Comparison of ENCODE assay signal across 8 cellular contexts in the genomic region with DNA sequence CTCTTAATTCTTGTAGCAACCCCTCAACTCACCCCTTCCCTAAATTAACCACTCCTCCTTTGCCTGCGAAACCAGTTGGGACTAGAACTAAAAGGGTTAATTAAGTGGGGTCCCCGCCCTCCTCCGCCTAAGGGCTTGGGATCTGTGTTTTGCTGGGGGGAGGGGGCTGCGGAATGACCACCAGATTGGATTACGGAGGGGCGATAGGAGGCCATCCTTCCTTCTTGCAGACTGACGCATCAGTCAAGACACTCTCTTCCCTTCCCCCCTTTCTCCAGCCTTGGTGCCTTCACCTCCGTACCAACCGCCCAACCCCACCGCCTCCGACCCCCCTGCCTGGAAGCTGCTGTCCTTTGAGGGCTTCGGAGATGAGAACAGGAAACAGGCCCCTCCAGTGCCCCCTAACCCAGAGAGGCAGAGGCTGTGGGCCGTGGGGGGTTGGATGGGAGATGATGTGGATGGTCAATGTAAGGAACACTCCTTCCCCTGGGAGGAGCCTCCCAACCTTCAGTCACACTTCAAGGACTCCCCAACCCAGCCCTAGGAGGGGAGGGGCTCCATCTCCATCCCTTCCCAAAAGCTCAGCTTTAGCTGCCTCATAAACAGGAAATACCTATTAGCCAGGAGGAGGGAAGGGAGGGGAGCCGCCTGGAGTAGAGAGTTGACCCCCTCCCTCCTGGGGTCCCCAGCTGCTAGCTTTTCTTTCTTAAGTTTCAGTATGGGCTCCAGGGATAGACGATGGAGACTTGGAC. TPM values are rescaled to one million over a fixed set of nuclear protein-coding genes. Genes with fewer than 3 reads are reported as not detected.
DNase-seq lines count a peak whose midpoint lies in the region; ATAC-seq, FAIRE-seq and TF ChIP-seq lines count a peak whose summit lies in the region.

No MANE protein-coding gene starts in this region.

- H3K4me3 ChIP-seq in breast epithelium (peak overlapping the region; percentile 80 to 96 (median 87)), small intestine (ENCODE audit: low read depth in 1 of 2, low read length in 2 of 2) (peak overlapping the region; percentile 88 to 96)

- peak; percentile 37 for TF ChIP-seq POLR2A in breast epithelium (IDR thresholded peaks at IDR 0.05)

- H3K4me1 ChIP-seq in breast epithelium (peaks cover 19 to 29% of the 10 kb centered on the region in 2 donors), small intestine (ENCODE audit: control insufficient read depth in 2 of 2, insufficient read depth in 1 of 2, low read depth in 1 of 2, low read length in 1 of 2) (peaks cover 2 to 10% of the 10 kb centered on the region in 2 donors)

- DNase-seq in GM04503 (ENCODE audit: low read depth) (peak; percentile 45), NCI-H82 (lab: John Stamatoyannopoulos, UW) (peak; percentile 96), breast epithelium (ENCODE audit: low spot score in 2 of 2) (peak in 1 of 2 donors; percentile 92), iPS-NIHi7 (ENCODE audit: extremely low spot score) (peak; percentile 82), small intestine (no peak), NCI-H187 treated with DMSO at 0.1 percent for 48 hours (lab: John Stamatoyannopoulos, UW) (no peak), MV-4-11 (lab: John Stamatoyannopoulos, UW) (no peak)

- H3K27me3 ChIP-seq in breast epithelium, result no peaks in the 10 kb centered on the region
- no peaks in the 10 kb centered on the region for H3K27me3 ChIP-seq in small intestine (ENCODE audit: control insufficient read depth in 2 of 2, insufficient read depth in 2 of 2, low read length in 2 of 2)

- H3K9me3 ChIP-seq in breast epithelium (no peaks in the 10 kb centered on the region), small intestine (ENCODE audit: control insufficient read depth, low read depth) (no peaks in the 10 kb centered on the region)

- no peak for FAIRE-seq in small intestine (lab: Jason Lieb, UNC)

- TF ChIP-seq CTCF in breast epithelium (IDR thresholded peaks at IDR 0.05), result no peak

- H3K36me3 ChIP-seq in breast epithelium (no peaks in the 10 kb centered on the region), small intestine (ENCODE audit: control insufficient read depth in 2 of 2, insufficient read depth in 2 of 2, low read length in 2 of 2) (no peaks in the 10 kb centered on the region)

- H3K27ac ChIP-seq in breast epithelium (peak overlapping the region; percentile 98 to 100), small intestine (ENCODE audit: low read depth in 1 of 2, low read length in 1 of 2) (peak overlapping the region; percentile 96 to 98)

- intact Hi-C loops in breast epithelium (cut with DNase I; ENCODE audit: low total_unique reads), result no loop called here

- no peak for ATAC-seq in HG03159 (IDR thresholded peaks at IDR 0.05; ENCODE audit: unreplicated experiment)

- WGBS in small intestine, 3 donors, result 5 to 19% (median 9%) methylated on average over 15 of the region's 15 CpGs

RNA-seq across cellular contexts. Expression of a gene that starts 1.0 kb away (rescaled TPM):
- 10 to 100 TPM; 29.6 to 53.6 (median 43.6) TPM for total RNA-seq in breast epithelium
- 10 to 100 TPM; 11.9 to 21.7 (median 11.9) TPM for polyA plus RNA-seq in small intestine

RNA-seq across cellular contexts. Expression of a gene that starts 11.7 kb away (rescaled TPM):
- 10 to 100 TPM in 2 of 3 donors, 1 to 10 TPM in 1; 9.1 to 21.0 (median 19.8) TPM for total RNA-seq in breast epithelium
- polyA plus RNA-seq in small intestine, result 10 to 100 TPM in 1 of 3 donors, 1 to 10 TPM in 2; 4.5 to 15.5 (median 8.4) TPM

RNA-seq across cellular contexts. Expression of a gene that starts 31.0 kb away (rescaled TPM):
- total RNA-seq in breast epithelium, result 10 to 100 TPM; 40.5 to 82.8 (median 65.5) TPM
- polyA plus RNA-seq in small intestine, result 10 to 100 TPM; 12.7 to 48.9 (median 19.7) TPM

RNA-seq across cellular contexts. Expression of a gene that starts 56.0 kb away (rescaled TPM):
- total RNA-seq in breast epithelium, result 10 to 100 TPM; 17.4 to 22.7 (median 19.7) TPM
- polyA plus RNA-seq in small intestine, result 10 to 100 TPM; 13.0 to 13.6 (median 13.4) TPM

Comparison
In these comparisons a context has a peak if more than half of its experiments do, and no peak if none do; other contexts are left out.
1. DNase-seq: peak in GM04503 (single experiment), NCI-H82 (single experiment) and iPS-NIHi7 (single experiment); none in small intestine (single experiment), NCI-H187 treated with DMSO at 0.1 percent for 48 hours (single experiment) and MV-4-11 (single experiment).